1 cellular context compared by ENCODE assay signal in genomic region chr9:135480071-135480941, GRCh38.
TF ChIP-seq lines count a peak whose summit lies in the region.

No MANE protein-coding gene starts in this region.

TF ChIP-seq in WTC11, 78 proteins besides CTCF, POLR2A, EP300 and RAD21 (continued from another document):
- TF ChIP-seq EMX1 (CRISPR knock-in tag; IDR thresholded peaks at IDR 0.05) (no peak), ZNF219 (CRISPR knock-in tag; IDR thresholded peaks at IDR 0.05; ENCODE audit: borderline replicate concordance) (no peak), NR2C2 (CRISPR knock-in tag; IDR thresholded peaks at IDR 0.05) (no peak), PRRX2 (CRISPR knock-in tag; IDR thresholded peaks at IDR 0.05) (no peak), GRHL2 (CRISPR knock-in tag; IDR thresholded peaks at IDR 0.05; ENCODE audit: insufficient replicate concordance, severe bottlenecking) (no peak), RORB (CRISPR knock-in tag; IDR thresholded peaks at IDR 0.05) (no peak), ZBTB43 (CRISPR knock-in tag; IDR thresholded peaks at IDR 0.05) (no peak), AFF4 (CRISPR knock-in tag; IDR thresholded peaks at IDR 0.05; ENCODE audit: borderline replicate concordance) (no peak), JUN (CRISPR knock-in tag; IDR thresholded peaks at IDR 0.05) (peak; percentile 56; the same call in 1 of the 2 replicates), NFYB (CRISPR knock-in tag; conservative IDR thresholded peaks at IDR 0.05; ENCODE audit: low read depth) (0 out of 2 replicates have a peak, but pooled peaks have one; percentile 11), ZNF121 (CRISPR knock-in tag; IDR thresholded peaks at IDR 0.05) (no peak), ZNF416 (CRISPR knock-in tag; IDR thresholded peaks at IDR 0.05) (no peak), TEAD1 (CRISPR knock-in tag; IDR thresholded peaks at IDR 0.05) (0 out of 2 replicates have a peak, but pooled peaks have one; percentile 25), ATF1 (CRISPR knock-in tag; IDR thresholded peaks at IDR 0.05) (no peak), ZNF263 (CRISPR knock-in tag; IDR thresholded peaks at IDR 0.05; ENCODE audit: low read depth) (no peak), FOXJ3 (CRISPR knock-in tag; IDR thresholded peaks at IDR 0.05; ENCODE audit: borderline replicate concordance) (no peak), MYBL2 (CRISPR knock-in tag; IDR thresholded peaks at IDR 0.05) (no peak), ETV6 (CRISPR knock-in tag; IDR thresholded peaks at IDR 0.05) (0 out of 2 replicates have a peak, but pooled peaks have one; percentile 55), TEAD4 (CRISPR knock-in tag; IDR thresholded peaks at IDR 0.05) (no peak), ARID4B (CRISPR knock-in tag; IDR thresholded peaks at IDR 0.05; ENCODE audit: borderline replicate concordance) (peak; percentile 41; the same call in 1 of the 2 replicates), ZNF512 (CRISPR knock-in tag; IDR thresholded peaks at IDR 0.05; ENCODE audit: borderline replicate concordance) (no peak), FOXP1 (CRISPR knock-in tag; IDR thresholded peaks at IDR 0.05; ENCODE audit: borderline replicate concordance) (peak; percentile 61; the same call in 1 of the 2 replicates), RELA (CRISPR knock-in tag; IDR thresholded peaks at IDR 0.05; ENCODE audit: borderline replicate concordance) (peak; percentile 69; the same call in 1 of the 2 replicates)
- TF ChIP-seq, protein P1, sequence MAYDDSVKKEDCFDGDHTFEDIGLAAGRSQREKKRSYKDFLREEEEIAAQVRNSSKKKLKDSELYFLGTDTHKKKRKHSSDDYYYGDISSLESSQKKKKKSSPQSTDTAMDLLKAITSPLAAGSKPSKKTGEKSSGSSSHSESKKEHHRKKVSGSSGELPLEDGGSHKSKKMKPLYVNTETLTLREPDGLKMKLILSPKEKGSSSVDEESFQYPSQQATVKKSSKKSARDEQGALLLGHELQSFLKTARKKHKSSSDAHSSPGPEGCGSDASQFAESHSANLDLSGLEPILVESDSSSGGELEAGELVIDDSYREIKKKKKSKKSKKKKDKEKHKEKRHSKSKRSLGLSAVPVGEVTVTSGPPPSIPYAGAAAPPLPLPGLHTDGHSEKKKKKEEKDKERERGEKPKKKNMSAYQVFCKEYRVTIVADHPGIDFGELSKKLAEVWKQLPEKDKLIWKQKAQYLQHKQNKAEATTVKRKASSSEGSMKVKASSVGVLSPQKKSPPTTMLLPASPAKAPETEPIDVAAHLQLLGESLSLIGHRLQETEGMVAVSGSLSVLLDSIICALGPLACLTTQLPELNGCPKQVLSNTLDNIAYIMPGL (CRISPR knock-in tag; IDR thresholded peaks at IDR 0.05): peak; percentile 57; the same call in 1 of the 2 replicates
- TF ChIP-seq, protein P2, sequence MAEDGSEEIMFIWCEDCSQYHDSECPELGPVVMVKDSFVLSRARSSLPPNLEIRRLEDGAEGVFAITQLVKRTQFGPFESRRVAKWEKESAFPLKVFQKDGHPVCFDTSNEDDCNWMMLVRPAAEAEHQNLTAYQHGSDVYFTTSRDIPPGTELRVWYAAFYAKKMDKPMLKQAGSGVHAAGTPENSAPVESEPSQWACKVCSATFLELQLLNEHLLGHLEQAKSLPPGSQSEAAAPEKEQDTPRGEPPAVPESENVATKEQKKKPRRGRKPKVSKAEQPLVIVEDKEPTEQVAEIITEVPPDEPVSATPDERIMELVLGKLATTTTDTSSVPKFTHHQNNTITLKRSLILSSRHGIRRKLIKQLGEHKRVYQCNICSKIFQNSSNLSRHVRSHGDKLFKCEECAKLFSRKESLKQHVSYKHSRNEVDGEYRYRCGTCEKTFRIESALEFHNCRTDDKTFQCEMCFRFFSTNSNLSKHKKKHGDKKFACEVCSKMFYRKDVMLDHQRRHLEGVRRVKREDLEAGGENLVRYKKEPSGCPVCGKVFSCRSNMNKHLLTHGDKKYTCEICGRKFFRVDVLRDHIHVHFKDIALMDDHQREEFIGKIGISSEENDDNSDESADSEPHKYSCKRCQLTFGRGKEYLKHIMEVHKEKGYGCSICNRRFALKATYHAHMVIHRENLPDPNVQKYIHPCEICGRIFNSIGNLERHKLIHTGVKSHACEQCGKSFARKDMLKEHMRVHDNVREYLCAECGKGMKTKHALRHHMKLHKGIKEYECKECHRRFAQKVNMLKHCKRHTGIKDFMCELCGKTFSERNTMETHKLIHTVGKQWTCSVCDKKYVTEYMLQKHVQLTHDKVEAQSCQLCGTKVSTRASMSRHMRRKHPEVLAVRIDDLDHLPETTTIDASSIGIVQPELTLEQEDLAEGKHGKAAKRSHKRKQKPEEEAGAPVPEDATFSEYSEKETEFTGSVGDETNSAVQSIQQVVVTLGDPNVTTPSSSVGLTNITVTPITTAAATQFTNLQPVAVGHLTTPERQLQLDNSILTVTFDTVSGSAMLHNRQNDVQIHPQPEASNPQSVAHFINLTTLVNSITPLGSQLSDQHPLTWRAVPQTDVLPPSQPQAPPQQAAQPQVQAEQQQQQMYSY (CRISPR knock-in tag; IDR thresholded peaks at IDR 0.05): no peak
- TF ChIP-seq, protein P3, sequence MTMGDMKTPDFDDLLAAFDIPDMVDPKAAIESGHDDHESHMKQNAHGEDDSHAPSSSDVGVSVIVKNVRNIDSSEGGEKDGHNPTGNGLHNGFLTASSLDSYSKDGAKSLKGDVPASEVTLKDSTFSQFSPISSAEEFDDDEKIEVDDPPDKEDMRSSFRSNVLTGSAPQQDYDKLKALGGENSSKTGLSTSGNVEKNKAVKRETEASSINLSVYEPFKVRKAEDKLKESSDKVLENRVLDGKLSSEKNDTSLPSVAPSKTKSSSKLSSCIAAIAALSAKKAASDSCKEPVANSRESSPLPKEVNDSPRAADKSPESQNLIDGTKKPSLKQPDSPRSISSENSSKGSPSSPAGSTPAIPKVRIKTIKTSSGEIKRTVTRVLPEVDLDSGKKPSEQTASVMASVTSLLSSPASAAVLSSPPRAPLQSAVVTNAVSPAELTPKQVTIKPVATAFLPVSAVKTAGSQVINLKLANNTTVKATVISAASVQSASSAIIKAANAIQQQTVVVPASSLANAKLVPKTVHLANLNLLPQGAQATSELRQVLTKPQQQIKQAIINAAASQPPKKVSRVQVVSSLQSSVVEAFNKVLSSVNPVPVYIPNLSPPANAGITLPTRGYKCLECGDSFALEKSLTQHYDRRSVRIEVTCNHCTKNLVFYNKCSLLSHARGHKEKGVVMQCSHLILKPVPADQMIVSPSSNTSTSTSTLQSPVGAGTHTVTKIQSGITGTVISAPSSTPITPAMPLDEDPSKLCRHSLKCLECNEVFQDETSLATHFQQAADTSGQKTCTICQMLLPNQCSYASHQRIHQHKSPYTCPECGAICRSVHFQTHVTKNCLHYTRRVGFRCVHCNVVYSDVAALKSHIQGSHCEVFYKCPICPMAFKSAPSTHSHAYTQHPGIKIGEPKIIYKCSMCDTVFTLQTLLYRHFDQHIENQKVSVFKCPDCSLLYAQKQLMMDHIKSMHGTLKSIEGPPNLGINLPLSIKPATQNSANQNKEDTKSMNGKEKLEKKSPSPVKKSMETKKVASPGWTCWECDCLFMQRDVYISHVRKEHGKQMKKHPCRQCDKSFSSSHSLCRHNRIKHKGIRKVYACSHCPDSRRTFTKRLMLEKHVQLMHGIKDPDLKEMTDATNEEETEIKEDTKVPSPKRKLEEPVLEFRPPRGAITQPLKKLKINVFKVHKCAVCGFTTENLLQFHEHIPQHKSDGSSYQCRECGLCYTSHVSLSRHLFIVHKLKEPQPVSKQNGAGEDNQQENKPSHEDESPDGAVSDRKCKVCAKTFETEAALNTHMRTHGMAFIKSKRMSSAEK (CRISPR knock-in tag; IDR thresholded peaks at IDR 0.05; ENCODE audit: borderline replicate concordance): no peak
